In genomic region chr14:38721822-38722431, GRCh38 we compare ENCODE assay signal across 8 cellular contexts.
DNase-seq lines count a peak whose midpoint lies in the region; ATAC-seq, FAIRE-seq and TF ChIP-seq lines count a peak whose summit lies in the region.

No MANE protein-coding gene starts in this region.

- no peak overlapping the region for H3K27ac Mint-ChIP-seq in activated T-cell treated with anti-CD3 and anti-CD28 coated beads, Interleukin-2, amount 50 U/mL, for 24 hours

- H3K36me3 Mint-ChIP-seq in activated T-cell treated with anti-CD3 and anti-CD28 coated beads, Interleukin-2, amount 50 U/mL, for 24 hours (ENCODE audit: low read depth), result no peaks in the 10 kb centered on the region

- peaks cover 0 to 1% of the 10 kb centered on the region in 2 donors for H3K4me1 ChIP-seq in aorta (ENCODE audit: control insufficient read depth in 1 of 2, insufficient read depth in 2 of 2, low read length in 2 of 2)

- H3K27me3 Mint-ChIP-seq in activated T-cell treated with anti-CD3 and anti-CD28 coated beads, Interleukin-2, amount 50 U/mL, for 24 hours, result no peaks in the 10 kb centered on the region

- no peak overlapping the region for H3K4me3 Mint-ChIP-seq in activated T-cell treated with anti-CD3 and anti-CD28 coated beads, Interleukin-2, amount 50 U/mL, for 24 hours

- H3K4me1 Mint-ChIP-seq in activated T-cell treated with anti-CD3 and anti-CD28 coated beads, Interleukin-2, amount 50 U/mL, for 24 hours (ENCODE audit: low read depth), result no peaks in the 10 kb centered on the region

- H3K36me3 ChIP-seq in aorta (ENCODE audit: control insufficient read depth in 1 of 2, insufficient read depth in 2 of 2, low read length in 1 of 2), result no peaks in the 10 kb centered on the region

- no peak overlapping the region for H3K4me3 ChIP-seq in aorta (ENCODE audit: low read length in 2 of 2)

- DNase-seq in activated T-cell treated with anti-CD3 and anti-CD28 coated beads, Interleukin-2, amount 50 U/mL, for 48 hours, result peak; percentile 56 to 59
- no peak for DNase-seq in activated T-cell treated with anti-CD3 and anti-CD28 coated beads, Interleukin-2, amount 50 U/mL, for 24 hours
- peak; percentile 17 for DNase-seq in HTR-8/SVneo (ENCODE audit: insufficient read length, low spot score)
- peak; percentile 40 for DNase-seq in epidermal melanocyte (ENCODE audit: insufficient read length, low spot score)
- DNase-seq in midbrain (lab: John Stamatoyannopoulos, UW), result peak; percentile 77
- peak; percentile 69 to 71 for DNase-seq in aorta

- no peaks in the 10 kb centered on the region for H3K9me3 Mint-ChIP-seq in activated T-cell treated with anti-CD3 and anti-CD28 coated beads, Interleukin-2, amount 50 U/mL, for 24 hours

- H3K27me3 ChIP-seq in aorta (ENCODE audit: control insufficient read depth in 1 of 2, insufficient read depth in 2 of 2, low read length in 1 of 2), result no peaks in the 10 kb centered on the region

- no peak overlapping the region for H3K27ac ChIP-seq in aorta (ENCODE audit: low read depth in 1 of 2, low read length in 2 of 2)

- WGBS in aorta, 2 donors, result 42 to 47% methylated on average over 4 of the region's 4 CpGs

- ATAC-seq in GM21619 (IDR thresholded peaks at IDR 0.05; ENCODE audit: unreplicated experiment) (peak; percentile 87), SK-N-SH treated with all-trans-retinoic acid at 6 μM for 48 hours (peak; percentile 66; the same call in 1 of the 3 replicates), aorta (ENCODE audit: low FRiP score) (peak; percentile 86)

- intact Hi-C loops in aorta (cut with DNase I), result loop anchor here (2.0 to 5.0 kb wide), 2 partner anchors 145 to 290 kb away; no protein-coding TSS in a partner anchor

- FAIRE-seq in HTR-8/SVneo (lab: Jason Lieb, UNC), result no peak

- H3K9me3 ChIP-seq in aorta (ENCODE audit: control insufficient read depth, low read length), result no peaks in the 10 kb centered on the region

TF ChIP-seq in SK-N-SH treated with all-trans-retinoic acid at 6 μM for 48 hours, 23 proteins besides CTCF, POLR2A, EP300 and RAD21:
- no peak for TF ChIP-seq OSR1 (CRISPR knock-in tag; IDR thresholded peaks at IDR 0.05)
- TF ChIP-seq ZNF70 (CRISPR knock-in tag; IDR thresholded peaks at IDR 0.05), result no peak
- no peak for TF ChIP-seq ARNTL (CRISPR knock-in tag; IDR thresholded peaks at IDR 0.05; ENCODE audit: borderline replicate concordance, low read depth)
- no peak for TF ChIP-seq ZNF8 (CRISPR knock-in tag; IDR thresholded peaks at IDR 0.05)
- TF ChIP-seq GLIS3 (CRISPR knock-in tag; IDR thresholded peaks at IDR 0.05), result no peak
- TF ChIP-seq ZFP30 (CRISPR knock-in tag; IDR thresholded peaks at IDR 0.05), result no peak
- no peak for TF ChIP-seq TSHZ2 (CRISPR knock-in tag; IDR thresholded peaks at IDR 0.05)
- no peak for TF ChIP-seq ZC3H10 (CRISPR knock-in tag; IDR thresholded peaks at IDR 0.05)
- no peak for TF ChIP-seq PATZ1 (CRISPR knock-in tag; IDR thresholded peaks at IDR 0.05; ENCODE audit: borderline replicate concordance)
- TF ChIP-seq CSRNP3 (CRISPR knock-in tag; IDR thresholded peaks at IDR 0.05), result no peak
- TF ChIP-seq TCF4 (CRISPR knock-in tag; IDR thresholded peaks at IDR 0.05; ENCODE audit: borderline replicate concordance), result no peak
